Comparison of ENCODE assay signal across 1 cellular context in the genomic region with DNA sequence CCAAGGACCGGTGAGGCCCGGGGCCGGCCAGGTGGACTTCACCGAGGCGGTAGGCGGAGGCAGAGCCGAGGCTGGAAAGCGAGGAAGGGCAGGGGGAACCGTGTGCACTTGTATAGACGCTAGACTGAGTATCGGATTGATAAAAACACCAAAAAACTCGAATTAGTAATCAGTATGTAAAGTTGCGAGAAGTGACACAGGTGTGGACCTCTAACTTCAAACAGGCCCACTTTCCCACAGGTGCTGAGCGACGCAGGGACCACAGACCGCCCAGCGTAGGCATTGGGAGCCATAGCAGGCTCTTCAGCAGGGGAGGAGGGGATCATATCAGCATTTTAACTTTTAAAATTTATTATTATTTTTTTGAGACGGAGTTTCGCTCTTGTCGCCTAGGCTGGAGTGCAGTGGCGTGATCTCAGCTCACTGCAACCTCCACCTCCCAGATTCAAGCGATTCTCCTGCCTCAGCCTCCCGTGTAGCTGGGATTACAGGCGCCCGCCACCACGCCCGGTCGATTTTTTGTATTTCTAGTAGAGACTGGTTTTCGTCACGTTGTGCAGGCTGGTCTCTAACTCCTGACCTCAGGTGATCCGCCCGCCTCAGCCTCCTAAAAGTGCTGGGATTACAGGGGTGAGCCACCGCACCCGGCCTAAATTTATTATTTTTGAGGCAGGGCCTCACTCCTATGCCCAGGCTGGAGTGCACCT.
TF ChIP-seq lines count a peak whose summit lies in the region.

No MANE protein-coding gene starts in this region.

TF ChIP-seq in GM23338, 12 proteins besides CTCF, POLR2A, EP300 and RAD21 (continued from another document):
- TF ChIP-seq, protein P1, sequence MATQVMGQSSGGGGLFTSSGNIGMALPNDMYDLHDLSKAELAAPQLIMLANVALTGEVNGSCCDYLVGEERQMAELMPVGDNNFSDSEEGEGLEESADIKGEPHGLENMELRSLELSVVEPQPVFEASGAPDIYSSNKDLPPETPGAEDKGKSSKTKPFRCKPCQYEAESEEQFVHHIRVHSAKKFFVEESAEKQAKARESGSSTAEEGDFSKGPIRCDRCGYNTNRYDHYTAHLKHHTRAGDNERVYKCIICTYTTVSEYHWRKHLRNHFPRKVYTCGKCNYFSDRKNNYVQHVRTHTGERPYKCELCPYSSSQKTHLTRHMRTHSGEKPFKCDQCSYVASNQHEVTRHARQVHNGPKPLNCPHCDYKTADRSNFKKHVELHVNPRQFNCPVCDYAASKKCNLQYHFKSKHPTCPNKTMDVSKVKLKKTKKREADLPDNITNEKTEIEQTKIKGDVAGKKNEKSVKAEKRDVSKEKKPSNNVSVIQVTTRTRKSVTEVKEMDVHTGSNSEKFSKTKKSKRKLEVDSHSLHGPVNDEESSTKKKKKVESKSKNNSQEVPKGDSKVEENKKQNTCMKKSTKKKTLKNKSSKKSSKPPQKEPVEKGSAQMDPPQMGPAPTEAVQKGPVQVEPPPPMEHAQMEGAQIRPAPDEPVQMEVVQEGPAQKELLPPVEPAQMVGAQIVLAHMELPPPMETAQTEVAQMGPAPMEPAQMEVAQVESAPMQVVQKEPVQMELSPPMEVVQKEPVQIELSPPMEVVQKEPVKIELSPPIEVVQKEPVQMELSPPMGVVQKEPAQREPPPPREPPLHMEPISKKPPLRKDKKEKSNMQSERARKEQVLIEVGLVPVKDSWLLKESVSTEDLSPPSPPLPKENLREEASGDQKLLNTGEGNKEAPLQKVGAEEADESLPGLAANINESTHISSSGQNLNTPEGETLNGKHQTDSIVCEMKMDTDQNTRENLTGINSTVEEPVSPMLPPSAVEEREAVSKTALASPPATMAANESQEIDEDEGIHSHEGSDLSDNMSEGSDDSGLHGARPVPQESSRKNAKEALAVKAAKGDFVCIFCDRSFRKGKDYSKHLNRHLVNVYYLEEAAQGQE (IDR thresholded peaks at IDR 0.05; ENCODE audit: unreplicated experiment), result no peak
- TF ChIP-seq, protein P2, sequence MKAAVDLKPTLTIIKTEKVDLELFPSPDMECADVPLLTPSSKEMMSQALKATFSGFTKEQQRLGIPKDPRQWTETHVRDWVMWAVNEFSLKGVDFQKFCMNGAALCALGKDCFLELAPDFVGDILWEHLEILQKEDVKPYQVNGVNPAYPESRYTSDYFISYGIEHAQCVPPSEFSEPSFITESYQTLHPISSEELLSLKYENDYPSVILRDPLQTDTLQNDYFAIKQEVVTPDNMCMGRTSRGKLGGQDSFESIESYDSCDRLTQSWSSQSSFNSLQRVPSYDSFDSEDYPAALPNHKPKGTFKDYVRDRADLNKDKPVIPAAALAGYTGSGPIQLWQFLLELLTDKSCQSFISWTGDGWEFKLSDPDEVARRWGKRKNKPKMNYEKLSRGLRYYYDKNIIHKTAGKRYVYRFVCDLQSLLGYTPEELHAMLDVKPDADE (IDR thresholded peaks at IDR 0.05), result no peak
- TF ChIP-seq JUNB (IDR thresholded peaks at IDR 0.05; ENCODE audit: unreplicated experiment) (no peak), NANOG (IDR thresholded peaks at IDR 0.05; ENCODE audit: borderline replicate concordance) (no peak), EZH2 (IDR thresholded peaks at IDR 0.05; ENCODE audit: low read depth, unreplicated experiment) (no peak), ZNF331 (CRISPR knock-in tag; IDR thresholded peaks at IDR 0.05; ENCODE audit: low read depth) (no peak), ZNF114 (CRISPR knock-in tag; IDR thresholded peaks at IDR 0.05) (no peak), CREB1 (CRISPR knock-in tag; IDR thresholded peaks at IDR 0.05; ENCODE audit: low read depth) (no peak), POLR2AphosphoS5 (IDR thresholded peaks at IDR 0.05; ENCODE audit: low read depth) (no peak), EZH2phosphoT487 (IDR thresholded peaks at IDR 0.05; ENCODE audit: unreplicated experiment) (no peak)
TF ChIP-seq in GM23338: peak in this region for 0.
